8 cellular contexts compared by ENCODE assay signal in the genomic region with DNA sequence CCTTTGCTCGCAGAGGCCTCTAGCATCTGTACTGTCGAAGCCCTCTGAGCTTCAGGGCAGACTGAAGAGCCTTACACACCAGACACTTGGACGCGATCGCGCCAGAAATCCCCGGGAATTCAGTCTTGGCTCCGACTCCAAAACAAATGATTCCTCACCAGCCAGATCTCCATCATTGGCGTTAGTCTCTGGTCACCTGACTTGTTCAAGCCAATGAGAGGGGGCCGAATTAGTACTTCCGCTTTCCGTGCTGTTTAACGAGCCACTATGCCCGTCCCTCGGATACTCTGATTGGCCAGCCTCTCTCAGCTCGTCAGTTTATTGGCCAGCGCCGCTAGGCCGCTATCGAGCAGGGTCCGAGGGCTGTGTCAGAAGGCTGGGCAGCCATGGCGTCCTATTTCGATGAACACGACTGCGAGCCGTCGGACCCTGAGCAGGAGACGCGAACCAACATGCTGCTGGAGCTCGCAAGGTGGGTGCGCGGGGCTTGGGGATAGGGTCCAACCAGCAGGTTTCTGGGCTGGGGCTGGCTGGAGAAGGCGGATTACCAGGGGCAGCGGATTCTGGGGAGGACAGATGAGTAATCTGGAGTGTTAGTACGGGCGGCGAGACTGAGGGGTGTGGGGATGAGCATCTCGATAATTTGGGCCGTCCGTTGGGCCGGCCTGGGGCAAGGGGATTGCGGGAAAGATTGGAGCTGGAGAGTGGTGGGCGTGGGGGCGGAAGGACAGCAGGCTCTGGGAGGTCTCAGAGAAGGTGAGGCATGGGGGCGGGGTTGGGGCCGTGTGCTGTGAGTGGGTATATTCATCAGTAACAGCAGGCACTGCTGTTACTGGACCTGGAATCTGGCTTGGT. TPM values are rescaled to one million over a fixed set of nuclear protein-coding genes. Genes with fewer than 3 reads are reported as not detected.
DNase-seq lines count a peak whose midpoint lies in the region; ATAC-seq, FAIRE-seq and TF ChIP-seq lines count a peak whose summit lies in the region.

A gene with protein sequence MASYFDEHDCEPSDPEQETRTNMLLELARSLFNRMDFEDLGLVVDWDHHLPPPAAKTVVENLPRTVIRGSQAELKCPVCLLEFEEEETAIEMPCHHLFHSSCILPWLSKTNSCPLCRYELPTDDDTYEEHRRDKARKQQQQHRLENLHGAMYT (plus strand): TSS at position 368 of the 855 bp plus-strand sequence. CDS start 19 bp downstream, at position 387.

- TF ChIP-seq CTCF in transverse colon (IDR thresholded peaks at IDR 0.05): no peak

- TF ChIP-seq POLR2A in GM12891 (IDR thresholded peaks at IDR 0.05; ENCODE audit: low read depth, low read length): peak; percentile 78
- TF ChIP-seq POLR2A in transverse colon (IDR thresholded peaks at IDR 0.05): peak; percentile 92

- no peaks in the 10 kb centered on the region for H3K9me3 Mint-ChIP-seq in T-cell

- peaks cover 3% of the 10 kb centered on the region for H3K36me3 Mint-ChIP-seq in T-cell

- H3K27ac Mint-ChIP-seq in T-cell: peak within 1 kb of the TSS; percentile 98 to 99

- peak; percentile 97 for FAIRE-seq in GM12891 (lab: Jason Lieb, UNC)

- H3K4me1 Mint-ChIP-seq in T-cell: peaks cover 36 to 38% (median 38%) of the 10 kb centered on the region in 3 donors

- WGBS in adipose tissue, 3 donors: 0 to 1% (median 1%) methylated on average over 46 of the region's 46 CpGs
- no CpG with 5 or more reads among the region's 46 CpGs for WGBS in trophoblast cell (ENCODE audit: extremely low coverage, insufficient coverage, insufficient read length)
- WGBS in transverse colon (ENCODE audit: low coverage in 1 of 2), 2 donors: 0% methylated on average over 44 of the region's 46 CpGs; no CpG with 5 or more reads in 1 of the 2 donors

- peak within 1 kb of the TSS; percentile 66 for H3K14ac ChIP-seq in trophoblast cell (ENCODE audit: low read length)

- POLR2A ChIA-PET in T-cell (lab: Charles Lee): interaction anchor here (0.5 to 2.2 kb wide), 10 partner anchors 8 to 1137 kb away, joined by 3 to 15 read pairs (median 4); a partner anchor contains a TSS

- CTCF ChIA-PET in T-cell (lab: Charles Lee): interaction anchor here in 1 of 2 donors (0.6 to 1.6 kb wide), 4 partner anchors 42 to 241 kb away, joined by 3 to 5 read pairs (median 4); a partner anchor contains a TSS

- peak within 1 kb of the TSS; percentile 99 for H3K4me3 Mint-ChIP-seq in T-cell

- peak within 1 kb of the TSS; percentile 59 for H2BK120ac ChIP-seq in trophoblast cell (ENCODE audit: insufficient read depth, low read length, poor library complexity)

- peak within 1 kb of the TSS; percentile 39 for H4K12ac ChIP-seq in trophoblast cell (ENCODE audit: low read depth, low read length)

- peaks cover 5% of the 10 kb centered on the region for H3K79me2 ChIP-seq in trophoblast cell (ENCODE audit: control insufficient read depth, insufficient read depth, low read length, poor library complexity)

- intact Hi-C loops in cardiac septum (cut with DNase I) (no loop called here), transverse colon (cut with DNase I; ENCODE audit: low total_unique reads) (no loop called here)

- H4K8ac ChIP-seq in trophoblast cell (ENCODE audit: low read depth, low read length): peak within 1 kb of the TSS; percentile 86

- H4K91ac ChIP-seq in trophoblast cell (ENCODE audit: low read depth, low read length): peak within 1 kb of the TSS; percentile 82

- in situ Hi-C loops in transverse colon (cut with MboI; ENCODE audit: low pct_ligation_motif_present in 1 of 4, low pct_unique_long_range_greater_than_20kb in 1 of 4, low sequenced_read_pairs in 3 of 4): no loop called here

- TF ChIP-seq EP300 in transverse colon (IDR thresholded peaks at IDR 0.05; ENCODE audit: low read depth): no peak

- H3K9me3 ChIP-seq in trophoblast cell (ENCODE audit: insufficient read depth, low read depth, low read length) (peaks cover 2% of the 10 kb centered on the region), transverse colon (no peaks in the 10 kb centered on the region)

- no peak within 1 kb of the TSS for H2BK12ac ChIP-seq in trophoblast cell (ENCODE audit: low read length)

- peak within 1 kb of the TSS; percentile 57 for H3K18ac ChIP-seq in trophoblast cell (ENCODE audit: low read length)

- H3K36me3 ChIP-seq in trophoblast cell (ENCODE audit: control insufficient read depth in 1 of 2, insufficient read depth in 2 of 2, low read length in 2 of 2) (peaks cover 28 to 32% of the 10 kb centered on the region in 2 experiments), transverse colon (peaks cover 0 to 6% (median 0%) of the 10 kb centered on the region in 4 donors)

- peaks cover 7% of the 10 kb centered on the region for H3K79me1 ChIP-seq in trophoblast cell (ENCODE audit: low read length)

- H3K4ac ChIP-seq in trophoblast cell (ENCODE audit: low read depth, low read length): peak within 1 kb of the TSS; percentile 24

- H3K27me3 Mint-ChIP-seq in T-cell: no peaks in the 10 kb centered on the region

- DNase-seq in GM12891 (ENCODE audit: insufficient read length, low spot score) (peak; percentile 97), NCI-H1436 treated with DMSO at 0.1 percent for 48 hours (lab: John Stamatoyannopoulos, UW) (peak; percentile 92), T-cell (peak; percentile 73 to 98 (median 89)), cardiac septum (ENCODE audit: low spot score) (peak; percentile 99), trophoblast cell (peak; percentile 98 to 99), transverse colon (peak; percentile 96)

- peak within 1 kb of the TSS; percentile 95 for H3K9ac ChIP-seq in trophoblast cell (ENCODE audit: low read length)

- H3K27me3 ChIP-seq in trophoblast cell (ENCODE audit: insufficient read depth, low read length) (no peaks in the 10 kb centered on the region), transverse colon (no peaks in the 10 kb centered on the region)

- H2AFZ ChIP-seq in trophoblast cell (ENCODE audit: insufficient read depth, low read length, poor library complexity): peak within 1 kb of the TSS; percentile 90

- no peak within 1 kb of the TSS for H3K23ac ChIP-seq in trophoblast cell (ENCODE audit: low read length)

- H3K4me3 ChIP-seq in trophoblast cell (ENCODE audit: low read depth, low read length): peak within 1 kb of the TSS; percentile 97
- H3K4me3 ChIP-seq in transverse colon: peak within 1 kb of the TSS; percentile 72 to 95 (median 84)

- ATAC-seq in HG02840 (IDR thresholded peaks at IDR 0.05; ENCODE audit: low FRiP score, unreplicated experiment): peak; percentile 98
- ATAC-seq in T-cell (replicated peaks in 1 of 4): peak; percentile 99

- H3K27ac ChIP-seq in adipose tissue (ENCODE audit: low read depth, low read length) (peak within 1 kb of the TSS; percentile 60), trophoblast cell (ENCODE audit: low read depth, low read length) (peak within 1 kb of the TSS; percentile 65), transverse colon (peak within 1 kb of the TSS; percentile 89 to 96 (median 95))

- peaks cover 2 to 11% of the 10 kb centered on the region in 2 experiments for H3K4me1 ChIP-seq in trophoblast cell (ENCODE audit: control insufficient read depth in 1 of 2, insufficient read depth in 2 of 2, low read length in 2 of 2)
- peaks cover 16 to 36% (median 24%) of the 10 kb centered on the region in 4 donors for H3K4me1 ChIP-seq in transverse colon

- H2AK5ac ChIP-seq in trophoblast cell (ENCODE audit: low read length): no peak within 1 kb of the TSS

- peak within 1 kb of the TSS; percentile 45 for H2BK5ac ChIP-seq in trophoblast cell (ENCODE audit: low read depth, low read length, poor library complexity)

- H3K4me2 ChIP-seq in trophoblast cell (ENCODE audit: low read length): peak within 1 kb of the TSS; percentile 81

TF ChIP-seq in GM12891, 5 proteins besides CTCF, POLR2A, EP300 and RAD21:
- TF ChIP-seq POU2F2 (IDR thresholded peaks at IDR 0.05; ENCODE audit: low read depth, low read length): no peak
- TF ChIP-seq POLR2AphosphoS5 (IDR thresholded peaks at IDR 0.05; ENCODE audit: low read depth, low read length): peak; percentile 84
- TF ChIP-seq PAX5 (IDR thresholded peaks at IDR 0.05; ENCODE audit: insufficient read depth, low read length, severe bottlenecking): no peak
- peak; percentile 55 for TF ChIP-seq SPI1 (IDR thresholded peaks at IDR 0.05; ENCODE audit: low read depth, low read length)
- peak; percentile 43 for TF ChIP-seq TAF1 (IDR thresholded peaks at IDR 0.05; ENCODE audit: low read depth, low read length)
TF ChIP-seq in GM12891: peak in this region for 3.

RNA-seq across cellular contexts. Expression of the gene that starts here (rescaled TPM):
- polyA plus RNA-seq in GM12891 (2012; ENCODE audit: low read depth, missing spikeins): 243 TPM
- 10 to 100 TPM; 49.9 to 74.6 (median 64.3) TPM for total RNA-seq in T-cell
- polyA plus RNA-seq in adipose tissue: 100 to 1,000 TPM; 177 to 184 (median 177) TPM
- total RNA-seq in cardiac septum: 82.4 TPM
- 201 and 212 TPM in 2 replicates for polyA plus RNA-seq in trophoblast cell (2013)
- total RNA-seq in transverse colon: 100 to 1,000 TPM in 3 of 4 donors, 10 to 100 TPM in 1; 23.9 to 164 (median 141) TPM

Comparison
In these comparisons a context has a peak if more than half of its experiments do, and no peak if none do; other contexts are left out.
1. Peak in every context shown above with its lines: DNase-seq, ATAC-seq, H3K4me3 ChIP-seq and H3K27ac ChIP-seq.